ENCODE assay signal across 1 cellular context in the genomic region with DNA sequence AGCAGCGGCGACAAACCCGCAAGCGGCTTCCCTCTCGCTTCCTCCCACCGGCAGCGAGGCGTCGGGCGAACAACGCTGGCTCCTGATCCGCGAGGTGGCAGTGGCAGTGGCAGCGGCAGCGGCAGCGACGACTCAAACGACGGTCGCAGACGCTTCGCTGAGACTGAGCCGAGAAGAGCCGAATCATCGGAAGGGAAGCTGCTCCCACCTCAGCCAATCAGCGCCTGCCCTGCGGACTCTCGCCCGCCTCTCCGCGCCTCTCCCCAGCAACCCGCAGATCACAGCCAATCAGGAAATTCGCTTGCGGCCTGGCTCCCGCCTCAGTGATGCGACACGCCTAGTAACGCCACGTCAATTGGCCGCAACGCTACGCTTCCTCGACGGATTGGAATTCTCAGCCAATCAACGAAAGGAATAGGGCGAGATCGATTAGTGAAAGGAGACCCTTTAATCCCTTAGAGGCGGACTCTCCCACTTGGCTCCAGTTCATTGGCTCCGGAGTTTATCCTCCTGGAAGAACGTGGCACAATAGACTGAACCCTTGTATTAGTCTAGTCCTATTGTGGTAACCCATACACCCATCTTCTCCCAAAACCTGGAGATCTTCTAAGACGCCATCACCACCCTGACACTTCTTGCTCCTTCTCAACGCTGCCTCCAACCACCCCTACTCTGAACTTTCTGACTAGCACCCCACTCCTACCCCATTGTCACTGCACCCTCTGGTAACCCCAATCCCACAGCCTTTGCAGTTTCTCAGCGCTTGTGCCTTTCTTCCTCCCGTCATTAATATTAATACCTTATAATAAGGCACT.
TF ChIP-seq lines count a peak whose summit lies in the region.

Gene VCP (minus strand): TSS at position 165 of the 815 bp plus-strand sequence. CDS start 272 bp downstream, outside the sequence.

TF ChIP-seq in HepG2, 621 proteins besides CTCF, POLR2A, EP300 and RAD21 (continued from another document and continues in another):
- TF ChIP-seq MYPOP (CRISPR knock-in tag; IDR thresholded peaks at IDR 0.05) (0 out of 2 replicates have a peak, but pooled peaks have one; percentile 14), ZSCAN20 (CRISPR knock-in tag; IDR thresholded peaks at IDR 0.05; ENCODE audit: borderline replicate concordance) (no peak), KMT2A (CRISPR knock-in tag; IDR thresholded peaks at IDR 0.05) (no peak; the same call in 1 of the 2 replicates), SAP130 (CRISPR knock-in tag; IDR thresholded peaks at IDR 0.05; ENCODE audit: low read depth) (peak; percentile 66), CREM (IDR thresholded peaks at IDR 0.05) (peak; percentile 95), CREM (CRISPR knock-in tag; IDR thresholded peaks at IDR 0.05) (peak; percentile 40; the same call in 1 of the 2 replicates), ZKSCAN5 (CRISPR knock-in tag; IDR thresholded peaks at IDR 0.05) (no peak), CBFB (CRISPR knock-in tag; IDR thresholded peaks at IDR 0.05) (peak; percentile 59; the same call in 1 of the 2 replicates), GTF2F1 (IDR thresholded peaks at IDR 0.05; ENCODE audit: low read length) (no peak), ZNF878 (CRISPR knock-in tag; IDR thresholded peaks at IDR 0.05) (no peak), ZBTB38 (CRISPR knock-in tag; IDR thresholded peaks at IDR 0.05) (no peak), GZF1 (CRISPR knock-in tag; IDR thresholded peaks at IDR 0.05) (no peak), ZBTB46 (CRISPR knock-in tag; IDR thresholded peaks at IDR 0.05; ENCODE audit: borderline replicate concordance) (no peak), BHLHE40 (IDR thresholded peaks at IDR 0.05; ENCODE audit: low read length) (peak; percentile 80), NCOA1 (CRISPR knock-in tag; IDR thresholded peaks at IDR 0.05) (no peak), ZNF687 (CRISPR knock-in tag; IDR thresholded peaks at IDR 0.05) (peak; percentile 75), ZNF446 (CRISPR knock-in tag; IDR thresholded peaks at IDR 0.05) (no peak), ZNF260 (CRISPR knock-in tag; IDR thresholded peaks at IDR 0.05; ENCODE audit: borderline replicate concordance, low read depth) (no peak), ZNF451 (CRISPR knock-in tag; IDR thresholded peaks at IDR 0.05) (0 out of 2 replicates have a peak, but pooled peaks have one; percentile 18), ZNF235 (CRISPR knock-in tag; IDR thresholded peaks at IDR 0.05; ENCODE audit: borderline replicate concordance) (no peak), TFDP1 (CRISPR knock-in tag; IDR thresholded peaks at IDR 0.05; ENCODE audit: borderline replicate concordance) (peak; percentile 18; the same call in 1 of the 2 replicates), ZNF784 (CRISPR knock-in tag; IDR thresholded peaks at IDR 0.05; ENCODE audit: borderline replicate concordance) (no peak), TBX3 (IDR thresholded peaks at IDR 0.05; ENCODE audit: borderline replicate concordance) (peak; percentile 80; the same call in 1 of the 2 replicates), GPN1 (CRISPR knock-in tag; IDR thresholded peaks at IDR 0.05; ENCODE audit: borderline replicate concordance) (no peak), ZNF570 (CRISPR knock-in tag; IDR thresholded peaks at IDR 0.05; ENCODE audit: borderline replicate concordance) (no peak), FOXM1 (CRISPR knock-in tag; IDR thresholded peaks at IDR 0.05) (no peak), FOXA1 (IDR thresholded peaks at IDR 0.05) (no peak), FOXA1 (CRISPR knock-in tag; IDR thresholded peaks at IDR 0.05) (0 out of 2 replicates have a peak, but pooled peaks have one; percentile 21), SNAPC5 (CRISPR knock-in tag; IDR thresholded peaks at IDR 0.05; ENCODE audit: borderline replicate concordance) (no peak), ATM (IDR thresholded peaks at IDR 0.05; ENCODE audit: borderline replicate concordance) (no peak), FOSL2 (CRISPR knock-in tag; IDR thresholded peaks at IDR 0.05) (peak; percentile 57), ZFP90 (CRISPR knock-in tag; IDR thresholded peaks at IDR 0.05; ENCODE audit: borderline replicate concordance) (no peak), MYNN (CRISPR knock-in tag; IDR thresholded peaks at IDR 0.05; ENCODE audit: low read depth) (peak; percentile 48; the same call in 1 of the 2 replicates), ZNF24 (IDR thresholded peaks at IDR 0.05) (no peak), TEF (CRISPR knock-in tag; IDR thresholded peaks at IDR 0.05) (0 out of 2 replicates have a peak, but pooled peaks have one; percentile 25), NFYC (CRISPR knock-in tag; IDR thresholded peaks at IDR 0.05) (peak; percentile 98), ZSCAN9 (CRISPR knock-in tag; IDR thresholded peaks at IDR 0.05; ENCODE audit: borderline replicate concordance) (no peak; the same call in 1 of the 2 replicates), KAT2B (IDR thresholded peaks at IDR 0.05; ENCODE audit: borderline replicate concordance, low read depth, low read length) (no peak; the same call in 1 of the 2 replicates), ZNF564 (CRISPR knock-in tag; IDR thresholded peaks at IDR 0.05) (no peak), SSRP1 (CRISPR knock-in tag; IDR thresholded peaks at IDR 0.05) (no peak), FIP1L1 (IDR thresholded peaks at IDR 0.05; ENCODE audit: borderline replicate concordance, insufficient read depth, low read depth, low read length) (no peak), KLF11 (CRISPR knock-in tag; IDR thresholded peaks at IDR 0.05) (0 out of 2 replicates have a peak, but pooled peaks have one; percentile 23), ZNF569 (CRISPR knock-in tag; IDR thresholded peaks at IDR 0.05; ENCODE audit: borderline replicate concordance) (no peak), TERF1 (CRISPR knock-in tag; IDR thresholded peaks at IDR 0.05) (no peak), KDM5B (CRISPR knock-in tag; IDR thresholded peaks at IDR 0.05; ENCODE audit: borderline replicate concordance) (no peak), BORCS8-MEF2B (CRISPR knock-in tag; IDR thresholded peaks at IDR 0.05) (peak; percentile 73; the same call in 1 of the 2 replicates), MXD3 (CRISPR knock-in tag; IDR thresholded peaks at IDR 0.05) (no peak), ZNF230 (CRISPR knock-in tag; IDR thresholded peaks at IDR 0.05) (no peak), MEF2D (CRISPR knock-in tag; IDR thresholded peaks at IDR 0.05) (0 out of 2 replicates have a peak, but pooled peaks have one; percentile 16), ZKSCAN1 (IDR thresholded peaks at IDR 0.05; ENCODE audit: low read length) (no peak), ZFX (CRISPR knock-in tag; IDR thresholded peaks at IDR 0.05; ENCODE audit: low read depth) (no peak; the same call in 1 of the 2 replicates), ATRX (CRISPR knock-in tag; IDR thresholded peaks at IDR 0.05; ENCODE audit: borderline replicate concordance) (no peak), PHF5A (CRISPR knock-in tag; IDR thresholded peaks at IDR 0.05; ENCODE audit: low read depth, unreplicated experiment) (no peak), HOXA3 (CRISPR knock-in tag; IDR thresholded peaks at IDR 0.05) (no peak; the same call in 1 of the 2 replicates)
- TF ChIP-seq, protein P1, sequence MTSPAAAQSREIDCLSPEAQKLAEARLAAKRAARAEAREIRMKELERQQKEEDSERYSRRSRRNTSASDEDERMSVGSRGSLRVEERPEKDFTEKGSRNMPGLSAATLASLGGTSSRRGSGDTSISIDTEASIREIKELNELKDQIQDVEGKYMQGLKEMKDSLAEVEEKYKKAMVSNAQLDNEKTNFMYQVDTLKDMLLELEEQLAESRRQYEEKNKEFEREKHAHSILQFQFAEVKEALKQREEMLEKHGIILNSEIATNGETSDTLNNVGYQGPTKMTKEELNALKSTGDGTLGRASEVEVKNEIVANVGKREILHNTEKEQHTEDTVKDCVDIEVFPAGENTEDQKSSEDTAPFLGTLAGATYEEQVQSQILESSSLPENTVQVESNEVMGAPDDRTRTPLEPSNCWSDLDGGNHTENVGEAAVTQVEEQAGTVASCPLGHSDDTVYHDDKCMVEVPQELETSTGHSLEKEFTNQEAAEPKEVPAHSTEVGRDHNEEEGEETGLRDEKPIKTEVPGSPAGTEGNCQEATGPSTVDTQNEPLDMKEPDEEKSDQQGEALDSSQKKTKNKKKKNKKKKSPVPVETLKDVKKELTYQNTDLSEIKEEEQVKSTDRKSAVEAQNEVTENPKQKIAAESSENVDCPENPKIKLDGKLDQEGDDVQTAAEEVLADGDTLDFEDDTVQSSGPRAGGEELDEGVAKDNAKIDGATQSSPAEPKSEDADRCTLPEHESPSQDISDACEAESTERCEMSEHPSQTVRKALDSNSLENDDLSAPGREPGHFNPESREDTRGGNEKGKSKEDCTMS (CRISPR knock-in tag; conservative IDR thresholded peaks at IDR 0.05): no peak
